In genomic region chr5:143078971-143079370, GRCh38 we compare ENCODE assay signal across 17 cellular contexts.
DNase-seq lines count a peak whose midpoint lies in the region; ATAC-seq and TF ChIP-seq lines count a peak whose summit lies in the region.
"Had no signal": no experiment of that assay in that cellular context is flagged by ENCODE, and none has a peak within 500 bp of the region (broad histone marks: within the 10 kb centered on the region; RNA-seq: fewer than 3 reads in every experiment).

No MANE protein-coding gene starts in this region.

- H3K4me2 ChIP-seq in IMR-90 (ENCODE audit: low read depth, low read length) (no peak overlapping the region), mesendoderm (ENCODE audit: low read length) (no peak overlapping the region)
- H3K4me2 ChIP-seq: BLaER1 treated with 17β-estradiol and CSF1 and Interleukin-3, amounts not matched to agents 10 nM and 100 nM had no signal

- H3K79me1 ChIP-seq in IMR-90 (ENCODE audit: low read depth in 1 of 2, low read length in 2 of 2) (no peaks in the 10 kb centered on the region), mesendoderm (ENCODE audit: low read length) (no peaks in the 10 kb centered on the region)

- no peak overlapping the region for H2BK20ac ChIP-seq in IMR-90 (ENCODE audit: low read depth, low read length)

- no peaks in the 10 kb centered on the region for H3K79me2 ChIP-seq in mesendoderm (ENCODE audit: control insufficient read depth, insufficient read depth, low read length)

- H4K91ac ChIP-seq in IMR-90 (ENCODE audit: insufficient read depth, low read depth, low read length) = no peak overlapping the region

- H4K5ac ChIP-seq in IMR-90 (ENCODE audit: low read depth, low read length) (no peak overlapping the region), mesendoderm (ENCODE audit: low read length) (no peak overlapping the region)

- no peak for TF ChIP-seq POLR2A in IMR-90 (IDR thresholded peaks at IDR 0.05; ENCODE audit: low read depth, low read length)

- no peak overlapping the region for H3K23ac ChIP-seq in IMR-90 (ENCODE audit: low read depth, low read length)
- no peak overlapping the region for H3K23ac ChIP-seq in mesendoderm (ENCODE audit: low read length)

- 0 out of 2 replicates have a peak, but pooled peaks cover 3% of the 10 kb centered on the region for H3K9me1 ChIP-seq in IMR-90 (ENCODE audit: insufficient read depth, low read length)

- H2AK5ac ChIP-seq in IMR-90 (ENCODE audit: low read depth, low read length) = 0 out of 2 replicates have a peak overlapping the region, but pooled peaks have one; percentile 47
- H2AK5ac ChIP-seq in mesendoderm (ENCODE audit: low read length) = no peak overlapping the region

- H3K36me3 ChIP-seq in Caco-2 (ENCODE audit: control insufficient read depth, insufficient read depth, low read length) = no peaks in the 10 kb centered on the region; the same call in 1 of the 2 replicates
- H3K36me3 ChIP-seq in IMR-90 (ENCODE audit: control insufficient read depth, insufficient read depth, low read length) = no peaks in the 10 kb centered on the region
- H3K36me3 ChIP-seq in mesendoderm (ENCODE audit: control insufficient read depth, insufficient read depth, low read length) = no peaks in the 10 kb centered on the region

- WGBS in IMR-90 (ENCODE audit: extremely low coverage in 2 of 2, insufficient read length in 1 of 2), 2 experiments = no CpG with 5 or more reads among the region's 2 CpGs
- no CpG with 5 or more reads among the region's 2 CpGs for WGBS in mesendoderm (ENCODE audit: extremely low coverage, insufficient coverage, low lambda C conversion rate)

- H3K9me3 ChIP-seq in Caco-2 = no peaks in the 10 kb centered on the region
- no peaks in the 10 kb centered on the region for H3K9me3 ChIP-seq in IMR-90 (ENCODE audit: control insufficient read depth, insufficient read depth, low read length)
- H3K9me3 ChIP-seq: BLaER1 treated with 17β-estradiol and CSF1 and Interleukin-3, amounts not matched to agents 10 nM and 100 nM had no signal

- no peak overlapping the region for H2AFZ ChIP-seq in IMR-90 (replicated peaks; ENCODE audit: low read length, poor library complexity)

- H3K14ac ChIP-seq in IMR-90 (replicated peaks; ENCODE audit: low read depth, low read length) = no peak overlapping the region

- CTCF ChIA-PET in Caco-2 (lab: Charles Lee) (no interaction called here), IMR-90 (lab: Yijun Ruan, JAX) (no interaction called here)

- H3K18ac ChIP-seq in IMR-90 (ENCODE audit: low read depth, low read length) (no peak overlapping the region), mesendoderm (ENCODE audit: low read length) (peak overlapping the region; percentile 16)

- H2BK15ac ChIP-seq in IMR-90 (ENCODE audit: low read depth, low read length) = 0 out of 3 replicates have a peak overlapping the region, but pooled peaks have one; percentile 32
- no peak overlapping the region for H2BK15ac ChIP-seq in mesendoderm (replicated peaks; ENCODE audit: low read depth)

- no peaks in the 10 kb centered on the region for H4K20me1 ChIP-seq in IMR-90 (ENCODE audit: insufficient read depth, low read length)
- H4K20me1 ChIP-seq: BLaER1 treated with 17β-estradiol and CSF1 and Interleukin-3, amounts not matched to agents 10 nM and 100 nM had no signal

- H3K27ac ChIP-seq in IMR-90 (ENCODE audit: insufficient read depth, low read length) (no peak overlapping the region), mesendoderm (ENCODE audit: low read depth, low read length) (no peak overlapping the region)
- H3K27ac ChIP-seq: BLaER1 treated with 17β-estradiol and CSF1 and Interleukin-3, amounts not matched to agents 10 nM and 100 nM had no signal

- H3K36me3 Mint-ChIP-seq in Caco-2 (ENCODE audit: insufficient read depth, unreplicated experiment) = peaks cover 36% of the 10 kb centered on the region
- H3K36me3 Mint-ChIP-seq in chondrocyte (ENCODE audit: low read depth) = no peaks in the 10 kb centered on the region

- POLR2A ChIA-PET in Caco-2 (lab: Charles Lee) = interaction anchor here (0.5 kb wide), 1 partner anchor 240 kb away, joined by 4 read pairs; no protein-coding TSS in a partner anchor
- POLR2A ChIA-PET in IMR-90 (lab: Charles Lee; ENCODE audit: unreplicated experiment) = no interaction called here

- H3K27ac Mint-ChIP-seq in Caco-2 (ENCODE audit: unreplicated experiment) = peak overlapping the region; percentile 55
- no peak overlapping the region for H3K27ac Mint-ChIP-seq in chondrocyte (ENCODE audit: unreplicated experiment)
- H3K27ac Mint-ChIP-seq: B cell; CD8-positive, alpha-beta T cell had no signal

- TF ChIP-seq RAD21 in IMR-90 (IDR thresholded peaks at IDR 0.05; ENCODE audit: low read length) = no peak

- H3K56ac ChIP-seq in IMR-90 (ENCODE audit: extremely low read depth, insufficient read depth, low read length) = no peak overlapping the region
- no peak overlapping the region for H3K56ac ChIP-seq in mesendoderm (ENCODE audit: low read length)

- H3K9me3 Mint-ChIP-seq in Caco-2 (ENCODE audit: unreplicated experiment) (no peaks in the 10 kb centered on the region), chondrocyte (ENCODE audit: low read depth) (no peaks in the 10 kb centered on the region)
- H3K9me3 Mint-ChIP-seq: CD8-positive, alpha-beta T cell; H9 had no signal

- H2AK9ac ChIP-seq in IMR-90 (replicated peaks; ENCODE audit: low read depth, low read length, poor library complexity) = no peak overlapping the region

- H3K4me3 ChIP-seq in Caco-2 (ENCODE audit: low read depth, low read length) = no peak overlapping the region
- H3K4me3 ChIP-seq in IMR-90 (ENCODE audit: insufficient read depth, low read depth, low read length) = no peak overlapping the region
- H3K4me3 ChIP-seq in epithelial cell of esophagus (ENCODE audit: low read length) = no peak overlapping the region
- H3K4me3 ChIP-seq in mesendoderm (ENCODE audit: low read length) = no peak overlapping the region
- H3K4me3 ChIP-seq: BLaER1 treated with 17β-estradiol and CSF1 and Interleukin-3, amounts not matched to agents 10 nM and 100 nM; GM12878 had no signal

- H3K4me1 Mint-ChIP-seq in Caco-2 (ENCODE audit: low read depth, unreplicated experiment) = peaks cover 9% of the 10 kb centered on the region
- H3K4me1 Mint-ChIP-seq in chondrocyte (ENCODE audit: low read depth) = peaks cover 20% of the 10 kb centered on the region

- intact Hi-C loops in Caco-2 (cut with micrococcal nuclease; ENCODE audit: unreplicated experiment) (no loop called here), IMR-90 (cut with micrococcal nuclease) (no loop called here)

- DNase-seq in Caco-2 (no peak), IMR-90 (no peak), epithelial cell of esophagus (ENCODE audit: low read depth) (peak; percentile 60), mesendoderm (no peak), chondrocyte (ENCODE audit: low spot score) (no peak), NOMO-1 treated with DMSO at 0.1 percent for 48 hours (lab: John Stamatoyannopoulos, UW; ENCODE audit: unreplicated experiment) (no peak)
- DNase-seq: CD8-positive, alpha-beta T cell; DMS 273 treated with DMSO at 0.1 percent for 48 hours; DMS53; DND-41; EL; H9 had no signal

- H2BK5ac ChIP-seq in IMR-90 (ENCODE audit: low read depth, low read length, poor library complexity, severe bottlenecking) (no peak overlapping the region), mesendoderm (ENCODE audit: low read length) (no peak overlapping the region)

- H3K27me3 Mint-ChIP-seq in Caco-2 (ENCODE audit: insufficient read depth, unreplicated experiment) (no peaks in the 10 kb centered on the region), chondrocyte (ENCODE audit: low read depth) (no peaks in the 10 kb centered on the region)
- H3K27me3 Mint-ChIP-seq: B cell had no signal

- H3K4ac ChIP-seq in IMR-90 (ENCODE audit: low read depth, low read length) (no peak overlapping the region), mesendoderm (ENCODE audit: low read depth, low read length) (no peak overlapping the region)

- dilution Hi-C loops in IMR-90 (cut with HindIII; ENCODE audit: low sequenced_read_pairs, unreplicated experiment) = no loop called here

- no peak overlapping the region for H4K8ac ChIP-seq in IMR-90 (ENCODE audit: low read depth in 2 of 2, low read length in 2 of 2)
- H4K8ac ChIP-seq in mesendoderm (ENCODE audit: low read depth, low read length) = no peak overlapping the region

- H3K27me3 ChIP-seq in Caco-2 (replicated peaks; ENCODE audit: control insufficient read depth, insufficient read depth, low read length) (no peaks in the 10 kb centered on the region), IMR-90 (ENCODE audit: control insufficient read depth, insufficient read depth, low read length) (no peaks in the 10 kb centered on the region), mesendoderm (ENCODE audit: insufficient read depth, low read length, poor library complexity) (no peaks in the 10 kb centered on the region)
- H3K27me3 ChIP-seq: BLaER1 treated with 17β-estradiol and CSF1 and Interleukin-3, amounts not matched to agents 10 nM and 100 nM had no signal

- ATAC-seq in IMR-90 (ENCODE audit: low read depth) = no peak
- no peak for ATAC-seq in activated CD4-positive, CD25-positive, alpha-beta regulatory T cell treated with anti-CD3 and anti-CD28 coated beads, Interleukin-2, amount 50 U/mL, for 24 hours
- ATAC-seq: CD8-positive, alpha-beta T cell; GM12878; HepG2 had no signal

- TF ChIP-seq CTCF in Caco-2 (IDR thresholded peaks at IDR 0.05; ENCODE audit: insufficient read depth in 1 of 2, low read depth in 1 of 2, low read length in 1 of 2, severe bottlenecking in 1 of 2, unreplicated experiment in 1 of 2) (no peak), IMR-90 (conservative IDR thresholded peaks at IDR 0.05; ENCODE audit: low read depth, low read length) (no peak), epithelial cell of esophagus (IDR thresholded peaks at IDR 0.05; ENCODE audit: insufficient read depth, low read depth, low read length, missing control alignments) (no peak), chondrocyte (IDR thresholded peaks at IDR 0.05) (no peak)

- in situ Hi-C loops in IMR-90 (cut with MboI; ENCODE audit: low sequenced_read_pairs) = no loop called here

- H3K4me1 ChIP-seq in Caco-2 (no peaks in the 10 kb centered on the region), IMR-90 (ENCODE audit: control insufficient read depth, insufficient read depth, low read length) (peaks cover 6% of the 10 kb centered on the region), mesendoderm (ENCODE audit: control insufficient read depth, low read depth, low read length) (peaks cover 7% of the 10 kb centered on the region)
- H3K4me1 ChIP-seq: BLaER1 treated with 17β-estradiol and CSF1 and Interleukin-3, amounts not matched to agents 10 nM and 100 nM had no signal

- H2BK120ac ChIP-seq in IMR-90 (ENCODE audit: low read depth, low read length) (no peak overlapping the region), mesendoderm (ENCODE audit: low read depth, low read length) (no peak overlapping the region)

- no peak overlapping the region for H3K9ac ChIP-seq in IMR-90 (ENCODE audit: low read depth, low read length)
- H3K9ac ChIP-seq in mesendoderm (ENCODE audit: low read length) = no peak overlapping the region
- H3K9ac ChIP-seq: BLaER1 treated with 17β-estradiol and CSF1 and Interleukin-3, amounts not matched to agents 10 nM and 100 nM had no signal

- H3K4me3 Mint-ChIP-seq in Caco-2 (ENCODE audit: unreplicated experiment) (no peak overlapping the region), chondrocyte (ENCODE audit: unreplicated experiment) (no peak overlapping the region)
- H3K4me3 Mint-ChIP-seq: B cell; CD8-positive, alpha-beta T cell; H9 had no signal

- BruUV-seq in Caco-2 (replicated peaks; lab: Mats Ljungman, UMichigan) (no TSS peak), IMR-90 (replicated peaks; lab: Mats Ljungman, UMichigan) (no TSS peak)
